22 cellular contexts compared by ENCODE assay signal in the genomic region with DNA sequence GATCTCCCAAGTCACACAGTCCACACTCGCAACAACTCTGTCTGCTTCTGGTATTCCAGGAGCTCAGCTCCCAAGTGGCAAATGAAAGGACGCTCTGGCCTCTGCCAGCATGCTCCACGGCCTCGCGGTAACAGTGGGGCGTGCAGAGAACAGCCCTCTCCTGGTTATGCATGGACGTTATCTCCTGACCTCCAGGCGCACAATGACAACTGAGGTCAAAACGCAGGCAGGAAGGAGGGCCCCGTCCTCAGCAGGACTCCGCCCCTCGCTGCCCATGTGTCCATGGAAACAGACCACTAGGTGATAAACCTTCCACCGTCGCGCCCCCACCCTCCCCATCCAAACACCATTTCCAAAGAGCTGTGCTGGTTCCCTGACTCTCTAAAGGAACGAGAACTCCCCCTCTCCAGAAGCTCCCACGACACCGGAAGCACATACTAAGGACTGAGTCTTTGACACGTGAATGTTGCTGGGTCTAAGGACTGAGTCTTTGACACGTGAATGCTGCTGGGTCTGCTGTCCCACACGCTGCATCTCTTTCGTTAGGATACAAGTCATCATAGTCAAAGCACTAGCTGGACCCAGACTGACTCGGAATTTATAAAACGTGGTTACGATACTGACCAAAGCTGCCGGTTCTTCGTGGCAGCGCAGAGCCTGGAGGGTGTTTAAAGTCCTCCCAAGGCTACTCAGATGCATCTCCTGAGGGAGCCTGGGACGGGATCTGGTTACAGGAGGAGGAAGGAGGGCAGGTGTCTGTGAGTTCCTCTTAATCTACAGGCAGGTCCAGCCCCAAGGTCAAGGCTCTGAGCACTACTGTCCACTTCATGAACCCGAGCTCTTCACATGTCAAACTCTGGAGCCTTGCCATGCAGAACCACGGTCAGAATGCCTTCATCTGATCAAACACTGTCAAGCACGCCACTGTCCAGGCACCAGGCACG. TPM values are rescaled to one million over a fixed set of nuclear protein-coding genes. Genes with fewer than 3 reads are reported as not detected.
A peak's percentile ranks its signal among the peaks of the same experiment; 100 is the strongest.
DNase-seq lines count a peak whose midpoint lies in the region; ATAC-seq and TF ChIP-seq lines count a peak whose summit lies in the region.
"Had no signal": no experiment of that assay in that cellular context is flagged by ENCODE, and none has a peak within 500 bp of the region (broad histone marks: within the 10 kb centered on the region; RNA-seq: fewer than 3 reads in every experiment).

No MANE protein-coding gene starts in this region.

- CTCF ChIA-PET in activated CD8-positive, alpha-beta T cell treated with anti-CD3 and anti-CD28 coated beads, Interleukin-2, amount 10 ng/mL, durations not matched to agents 7 days and 5 days (lab: Charles Lee): no interaction called here
- CTCF ChIA-PET in activated CD8-positive, alpha-beta T cell treated with anti-CD3 and anti-CD28 coated beads for 36 hours (lab: Charles Lee): no interaction called here

- no peaks in the 10 kb centered on the region for H3K27me3 Mint-ChIP-seq in activated CD8-positive, alpha-beta T cell treated with anti-CD3 and anti-CD28 coated beads, Interleukin-2, amount 10 ng/mL, durations not matched to agents 7 days and 5 days (ENCODE audit: low read depth)
- no peaks in the 10 kb centered on the region for H3K27me3 Mint-ChIP-seq in activated CD8-positive, alpha-beta T cell treated with anti-CD3 and anti-CD28 coated beads for 36 hours
- H3K27me3 Mint-ChIP-seq in endothelial cell (ENCODE audit: unreplicated experiment): peaks cover 6% of the 10 kb centered on the region
- H3K27me3 Mint-ChIP-seq in osteocyte (ENCODE audit: unreplicated experiment): no peaks in the 10 kb centered on the region
- H3K27me3 Mint-ChIP-seq in T-helper 2 cell treated with Interferon-gamma antibody and Interleukin-4, amounts not matched to agents 5 μg/mL and 100 μg/mL, for 36 hours (ENCODE audit: low read depth): no peaks in the 10 kb centered on the region
- H3K27me3 Mint-ChIP-seq: activated naive CD8-positive, alpha-beta T cell treated with anti-CD3 and anti-CD28 coated beads for 36 hours; IgD-negative memory B cell; naive B cell; T-cell had no signal

- H3K9me3 Mint-ChIP-seq in activated CD8-positive, alpha-beta T cell treated with anti-CD3 and anti-CD28 coated beads, Interleukin-2, amount 10 ng/mL, durations not matched to agents 7 days and 5 days (ENCODE audit: insufficient read depth): no peaks in the 10 kb centered on the region
- H3K9me3 Mint-ChIP-seq in activated CD8-positive, alpha-beta T cell treated with anti-CD3 and anti-CD28 coated beads for 36 hours: no peaks in the 10 kb centered on the region
- H3K9me3 Mint-ChIP-seq in endothelial cell (ENCODE audit: unreplicated experiment): no peaks in the 10 kb centered on the region
- no peaks in the 10 kb centered on the region for H3K9me3 Mint-ChIP-seq in osteocyte (ENCODE audit: unreplicated experiment)
- no peaks in the 10 kb centered on the region for H3K9me3 Mint-ChIP-seq in T-helper 2 cell treated with Interferon-gamma antibody and Interleukin-4, amounts not matched to agents 5 μg/mL and 100 μg/mL, for 36 hours
- H3K9me3 Mint-ChIP-seq: activated naive CD8-positive, alpha-beta T cell treated with anti-CD3 and anti-CD28 coated beads for 36 hours; activated T-cell treated with anti-CD3 and anti-CD28 coated beads, Interleukin-2, amount 50 U/mL, for 4 hours; IgD-negative memory B cell; naive B cell; T-cell had no signal

- H3K4me3 Mint-ChIP-seq in activated CD8-positive, alpha-beta T cell treated with anti-CD3 and anti-CD28 coated beads, Interleukin-2, amount 10 ng/mL, durations not matched to agents 7 days and 5 days: no peak overlapping the region
- H3K4me3 Mint-ChIP-seq in activated CD8-positive, alpha-beta T cell treated with anti-CD3 and anti-CD28 coated beads for 36 hours: no peak overlapping the region
- H3K4me3 Mint-ChIP-seq in endothelial cell (ENCODE audit: unreplicated experiment): peak overlapping the region; percentile 39
- no peak overlapping the region for H3K4me3 Mint-ChIP-seq in osteocyte (ENCODE audit: unreplicated experiment)
- no peak overlapping the region for H3K4me3 Mint-ChIP-seq in T-helper 2 cell treated with Interferon-gamma antibody and Interleukin-4, amounts not matched to agents 5 μg/mL and 100 μg/mL, for 36 hours
- H3K4me3 Mint-ChIP-seq: activated naive CD8-positive, alpha-beta T cell treated with anti-CD3 and anti-CD28 coated beads for 36 hours; activated T-cell treated with anti-CD3 and anti-CD28 coated beads, Interleukin-2, amount 50 U/mL, for 4 hours; T-cell had no signal

- H3K27ac Mint-ChIP-seq in activated CD8-positive, alpha-beta T cell treated with anti-CD3 and anti-CD28 coated beads, Interleukin-2, amount 10 ng/mL, durations not matched to agents 7 days and 5 days: peak overlapping the region; percentile 58
- no peak overlapping the region for H3K27ac Mint-ChIP-seq in activated CD8-positive, alpha-beta T cell treated with anti-CD3 and anti-CD28 coated beads for 36 hours
- no peak overlapping the region for H3K27ac Mint-ChIP-seq in endothelial cell (ENCODE audit: unreplicated experiment)
- H3K27ac Mint-ChIP-seq in osteocyte (ENCODE audit: unreplicated experiment): peak overlapping the region; percentile 23
- H3K27ac Mint-ChIP-seq in T-helper 2 cell treated with Interferon-gamma antibody and Interleukin-4, amounts not matched to agents 5 μg/mL and 100 μg/mL, for 36 hours: no peak overlapping the region
- H3K27ac Mint-ChIP-seq: activated naive CD8-positive, alpha-beta T cell treated with anti-CD3 and anti-CD28 coated beads for 36 hours; T-cell had no signal

- in situ Hi-C loops in GM13977 (cut with MboI; ENCODE audit: low pct_unique_long_range_greater_than_20kb, low sequenced_read_pairs, unreplicated experiment): no loop called here

- no peak for TF ChIP-seq CTCF in activated CD8-positive, alpha-beta T cell treated with anti-CD3 and anti-CD28 coated beads for 36 hours (IDR thresholded peaks at IDR 0.05)
- TF ChIP-seq CTCF in endothelial cell (IDR thresholded peaks at IDR 0.05; ENCODE audit: unreplicated experiment) (no peak), osteocyte (IDR thresholded peaks at IDR 0.05) (no peak), GM13977 (IDR thresholded peaks at IDR 0.05; ENCODE audit: extremely low read depth, insufficient read depth, missing control alignments) (no peak)

- peaks cover 55% of the 10 kb centered on the region for H3K36me3 Mint-ChIP-seq in activated CD8-positive, alpha-beta T cell treated with anti-CD3 and anti-CD28 coated beads, Interleukin-2, amount 10 ng/mL, durations not matched to agents 7 days and 5 days (ENCODE audit: low read depth)
- peaks cover 55% of the 10 kb centered on the region for H3K36me3 Mint-ChIP-seq in activated CD8-positive, alpha-beta T cell treated with anti-CD3 and anti-CD28 coated beads for 36 hours (ENCODE audit: low read depth)
- H3K36me3 Mint-ChIP-seq in endothelial cell (ENCODE audit: low read depth, unreplicated experiment) (peaks cover 50% of the 10 kb centered on the region), osteocyte (ENCODE audit: unreplicated experiment) (peaks cover 28% of the 10 kb centered on the region)
- H3K36me3 Mint-ChIP-seq in T-helper 2 cell treated with Interferon-gamma antibody and Interleukin-4, amounts not matched to agents 5 μg/mL and 100 μg/mL, for 36 hours (ENCODE audit: low read depth): peaks cover 35% of the 10 kb centered on the region

- POLR2A ChIA-PET in activated CD8-positive, alpha-beta T cell treated with anti-CD3 and anti-CD28 coated beads, Interleukin-2, amount 10 ng/mL, durations not matched to agents 7 days and 5 days (lab: Charles Lee): no interaction called here
- POLR2A ChIA-PET in activated CD8-positive, alpha-beta T cell treated with anti-CD3 and anti-CD28 coated beads for 36 hours (lab: Charles Lee): interaction anchor here (0.6 kb wide), 1 partner anchor 40 kb away, joined by 3 read pairs; no protein-coding TSS in a partner anchor

- no peak for DNase-seq in activated CD8-positive, alpha-beta T cell treated with anti-CD3 and anti-CD28 coated beads, Interleukin-2, amount 10 ng/mL, durations not matched to agents 7 days and 5 days
- no peak for DNase-seq in activated CD8-positive, alpha-beta T cell treated with anti-CD3 and anti-CD28 coated beads for 36 hours
- DNase-seq in OCI-M1 (lab: John Stamatoyannopoulos, UW) (peak; percentile 21), endothelial cell (ENCODE audit: low spot score) (no peak), osteocyte (ENCODE audit: extremely low spot score, unreplicated experiment) (no peak), COR-L47 (lab: John Stamatoyannopoulos, UW) (no peak), GM13977 (ENCODE audit: low spot score) (no peak)
- no peak for DNase-seq in T-helper 2 cell treated with Interferon-gamma antibody and Interleukin-4, amounts not matched to agents 5 μg/mL and 100 μg/mL, for 36 hours (ENCODE audit: low spot score)
- DNase-seq: activated CD4-positive, alpha-beta T cell treated with anti-CD3 and anti-CD28 coated beads, Interleukin-2, amount 50 U/mL, for 4 hours; activated naive CD8-positive, alpha-beta T cell treated with anti-CD3 and anti-CD28 coated beads for 36 hours; activated T-cell treated with anti-CD3 and anti-CD28 coated beads, Interleukin-2, amount 50 U/mL, for 4 hours; body of pancreas; cortex of kidney; DMS153; MG63; naive B cell; stimulated activated CD4-positive, alpha-beta T cell treated with anti-CD3 and anti-CD28 coated beads, Interleukin-2, amount 100 ng/mL, for 48 hours; T-cell; upper lobe of right lung had no signal

- intact Hi-C loops in activated CD8-positive, alpha-beta T cell treated with anti-CD3 and anti-CD28 coated beads for 36 hours (cut with micrococcal nuclease): no loop called here

- peaks cover 10% of the 10 kb centered on the region for H3K4me1 Mint-ChIP-seq in activated CD8-positive, alpha-beta T cell treated with anti-CD3 and anti-CD28 coated beads, Interleukin-2, amount 10 ng/mL, durations not matched to agents 7 days and 5 days (ENCODE audit: low read depth)
- peaks cover 14% of the 10 kb centered on the region for H3K4me1 Mint-ChIP-seq in activated CD8-positive, alpha-beta T cell treated with anti-CD3 and anti-CD28 coated beads for 36 hours (ENCODE audit: low read depth)
- H3K4me1 Mint-ChIP-seq in endothelial cell (ENCODE audit: unreplicated experiment) (peaks cover 8% of the 10 kb centered on the region), osteocyte (ENCODE audit: unreplicated experiment) (peaks cover 20% of the 10 kb centered on the region)
- peaks cover 4% of the 10 kb centered on the region for H3K4me1 Mint-ChIP-seq in T-helper 2 cell treated with Interferon-gamma antibody and Interleukin-4, amounts not matched to agents 5 μg/mL and 100 μg/mL, for 36 hours (ENCODE audit: low read depth)

- no peak for ATAC-seq in activated CD8-positive, alpha-beta T cell treated with anti-CD3 and anti-CD28 coated beads, Interleukin-2, amount 10 ng/mL, durations not matched to agents 7 days and 5 days
- ATAC-seq in activated CD8-positive, alpha-beta T cell treated with anti-CD3 and anti-CD28 coated beads for 36 hours: no peak
- ATAC-seq: A549; activated T-cell treated with anti-CD3 and anti-CD28 coated beads, Interleukin-2, amount 50 U/mL, for 4 hours; body of pancreas; HCT116; T-cell; upper lobe of right lung had no signal

RNA-seq across cellular contexts. Expression of gene KLHDC4, which starts 43.9 kb away (rescaled TPM):
- total RNA-seq in activated CD8-positive, alpha-beta T cell treated with anti-CD3 and anti-CD28 coated beads, Interleukin-2, amount 10 ng/mL, durations not matched to agents 7 days and 5 days: 100 to 1,000 TPM in 1 of 2 experiments, 10 to 100 TPM in 1; 91.7 to 101 TPM
- total RNA-seq in activated CD8-positive, alpha-beta T cell treated with anti-CD3 and anti-CD28 coated beads for 36 hours: 10 to 100 TPM; 80.8 to 81.7 TPM
- total RNA-seq in endothelial cell (ENCODE audit: unreplicated experiment) (43.4 TPM), osteocyte (31.0 and 33.2 TPM in 2 replicates)

Comparison
In these comparisons a context has a peak if more than half of its experiments do, and no peak if none do; other contexts are left out.
1. H3K27ac Mint-ChIP-seq: peak in activated CD8-positive, alpha-beta T cell treated with anti-CD3 and anti-CD28 coated beads, Interleukin-2, amount 10 ng/mL, durations not matched to agents 7 days and 5 days (single experiment) and osteocyte (single experiment); none in activated CD8-positive, alpha-beta T cell treated with anti-CD3 and anti-CD28 coated beads for 36 hours (single experiment), endothelial cell (single experiment) and T-helper 2 cell treated with Interferon-gamma antibody and Interleukin-4, amounts not matched to agents 5 μg/mL and 100 μg/mL, for 36 hours (single experiment).